Comparison of ENCODE assay signal across 1 cellular context in genomic region chr16:31149332-31149731, GRCh38.
TF ChIP-seq lines count a peak whose summit lies in the region.

No MANE protein-coding gene starts in this region.

TF ChIP-seq in H1, 55 proteins besides CTCF, POLR2A, EP300 and RAD21:
- no peak for TF ChIP-seq MAFK (IDR thresholded peaks at IDR 0.05; ENCODE audit: low read depth, low read length)
- no peak for TF ChIP-seq SIN3A (conservative IDR thresholded peaks at IDR 0.05 in 1 of 2, IDR thresholded peaks at IDR 0.05 in 1 of 2; ENCODE audit: low read depth in 1 of 2, low read length in 2 of 2)
- TF ChIP-seq TAF7 (optimal IDR thresholded peaks at IDR 0.05; ENCODE audit: borderline replicate concordance, low read depth, low read length): no peak
- no peak for TF ChIP-seq ATF2 (IDR thresholded peaks at IDR 0.05; ENCODE audit: low read length)
- TF ChIP-seq KDM4A (IDR thresholded peaks at IDR 0.05; ENCODE audit: low read depth, low read length, severe bottlenecking): no peak
- no peak for TF ChIP-seq SP1 (IDR thresholded peaks at IDR 0.05; ENCODE audit: low read depth, low read length)
- no peak for TF ChIP-seq USF2 (IDR thresholded peaks at IDR 0.05; ENCODE audit: low read length)
- no peak for TF ChIP-seq JUND (IDR thresholded peaks at IDR 0.05; ENCODE audit: low read length)
- TF ChIP-seq SP4 (IDR thresholded peaks at IDR 0.05; ENCODE audit: low read length): no peak
- TF ChIP-seq JUN (IDR thresholded peaks at IDR 0.05; ENCODE audit: low read depth, low read length): no peak
- TF ChIP-seq RBBP5 (IDR thresholded peaks at IDR 0.05; ENCODE audit: borderline replicate concordance, low read depth, low read length): no peak
- TF ChIP-seq SUZ12 (IDR thresholded peaks at IDR 0.05; ENCODE audit: low read length): no peak
- no peak for TF ChIP-seq YY1 (IDR thresholded peaks at IDR 0.05; ENCODE audit: low read depth, low read length)
- no peak for TF ChIP-seq CTBP2 (IDR thresholded peaks at IDR 0.05; ENCODE audit: borderline replicate concordance, insufficient read depth, insufficient read length, low read length)
- no peak for TF ChIP-seq CEBPB (IDR thresholded peaks at IDR 0.05; ENCODE audit: low read depth, low read length)
- TF ChIP-seq SRF (IDR thresholded peaks at IDR 0.05; ENCODE audit: low read depth, low read length): no peak
- no peak for TF ChIP-seq FOSL1 (IDR thresholded peaks at IDR 0.05; ENCODE audit: insufficient read depth, low read depth, low read length)
- TF ChIP-seq RXRA (IDR thresholded peaks at IDR 0.05; ENCODE audit: insufficient read depth, low read depth, low read length): no peak
- TF ChIP-seq SIRT6 (IDR thresholded peaks at IDR 0.05; ENCODE audit: low read length): no peak
